Comparison of ENCODE assay signal across 9 cellular contexts in genomic region chr20:50980851-50981713, GRCh38. TPM values are rescaled to one million over a fixed set of nuclear protein-coding genes. Genes with fewer than 3 reads are reported as not detected.
DNase-seq lines count a peak whose midpoint lies in the region; ATAC-seq and TF ChIP-seq lines count a peak whose summit lies in the region.
"Had no signal": no experiment of that assay in that cellular context is flagged by ENCODE, and none has a peak within 500 bp of the region (broad histone marks: within the 10 kb centered on the region; RNA-seq: fewer than 3 reads in every experiment).

No MANE protein-coding gene starts in this region.

- peak; percentile 31 to 59 (median 43) for DNase-seq in CD4-positive, alpha-beta T cell
- peak; percentile 68 for DNase-seq in HEK293T (ENCODE audit: extremely low spot score)
- DNase-seq in NT2/D1 (ENCODE audit: low read depth, low spot score): peak; percentile 59
- DNase-seq in activated CD8-positive, alpha-beta memory T cell treated with anti-CD3 and anti-CD28 coated beads, Interleukin-2, amount 50 U/mL, for 4 hours: peak; percentile 71
- peak; percentile 90 for DNase-seq in neural progenitor cell (ENCODE audit: low spot score)
- DNase-seq in type B pancreatic cell (ENCODE audit: extremely low spot score, unreplicated experiment): no peak

- H2AFZ ChIP-seq in neural progenitor cell (replicated peaks): peak overlapping the region; percentile 29

- no peak overlapping the region for H3K4me3 ChIP-seq in NT2/D1 (ENCODE audit: insufficient read length, low read depth)
- H3K4me3 ChIP-seq in neural progenitor cell: no peak overlapping the region

- H3F3A ChIP-seq in neural progenitor cell (ENCODE audit: low read depth): no peaks in the 10 kb centered on the region

- H3K36me3 ChIP-seq in NT2/D1 (ENCODE audit: insufficient read depth, insufficient read length, low read length) (no peaks in the 10 kb centered on the region), neural progenitor cell (no peaks in the 10 kb centered on the region)

- CTCF ChIA-PET in CD4-positive, alpha-beta T cell (lab: Charles Lee): interaction anchor here (0.7 to 2.4 kb wide), 6 partner anchors 10 to 345 kb away, joined by 3 to 9 read pairs (median 5); partner anchors contain the start of genes BCAS4, DPM1 and MOCS3
- CTCF ChIA-PET in HEK293T (lab: Yijun Ruan, JAX): interaction anchor here (0.6 to 1.6 kb wide), 13 partner anchors 8 to 582 kb away, joined by 3 to 7 read pairs (median 4); partner anchors contain the start of gene BCAS4

- ATAC-seq in CD4-positive, alpha-beta T cell (ENCODE audit: poor library complexity): peak; percentile 46
- ATAC-seq in esophagus mucosa (peak; percentile 10), GM19463 (IDR thresholded peaks at IDR 0.05; ENCODE audit: unreplicated experiment) (no peak)

- H3K9ac ChIP-seq in NT2/D1 (ENCODE audit: insufficient read length, low read depth): no peak overlapping the region
- H3K9ac ChIP-seq in neural progenitor cell: no peak overlapping the region

- peak; percentile 84 for TF ChIP-seq CTCF in CD4-positive, alpha-beta T cell (IDR thresholded peaks at IDR 0.05)
- TF ChIP-seq CTCF in neural progenitor cell (IDR thresholded peaks at IDR 0.05): peak; percentile 97
- TF ChIP-seq CTCF in type B pancreatic cell (conservative IDR thresholded peaks at IDR 0.05): peak; percentile 96

- H3K4me2 ChIP-seq in neural progenitor cell: peak overlapping the region; percentile 36

- no peak overlapping the region for H3K27ac Mint-ChIP-seq in CD4-positive, alpha-beta T cell
- H3K27ac Mint-ChIP-seq in neural progenitor cell (no peak overlapping the region), type B pancreatic cell (peak overlapping the region; percentile 85)
- H3K27ac Mint-ChIP-seq: T-helper 1 cell treated with Interleukin-12 subunit alpha and Interleukin-12 subunit beta and Interleukin-4 antibody, amounts not matched to agents 30 μg/mL and 1 μg/mL, for 36 hours had no signal

- H3K4me1 ChIP-seq in NT2/D1 (ENCODE audit: insufficient read depth, insufficient read length): peaks cover 7% of the 10 kb centered on the region
- H3K4me1 ChIP-seq in neural progenitor cell: peaks cover 6% of the 10 kb centered on the region

- H3K27ac ChIP-seq in CD4-positive, alpha-beta T cell (ENCODE audit: low read depth, low read length): no peak overlapping the region
- no peak overlapping the region for H3K27ac ChIP-seq in neural progenitor cell

- H3K4me3 Mint-ChIP-seq in CD4-positive, alpha-beta T cell: no peak overlapping the region
- H3K4me3 Mint-ChIP-seq in neural progenitor cell (no peak overlapping the region), type B pancreatic cell (no peak overlapping the region)
- H3K4me3 Mint-ChIP-seq: T-helper 1 cell treated with Interleukin-12 subunit alpha and Interleukin-12 subunit beta and Interleukin-4 antibody, amounts not matched to agents 30 μg/mL and 1 μg/mL, for 36 hours had no signal

- no peaks in the 10 kb centered on the region for H3K36me3 Mint-ChIP-seq in CD4-positive, alpha-beta T cell (ENCODE audit: low read depth)
- H3K36me3 Mint-ChIP-seq in neural progenitor cell (no peaks in the 10 kb centered on the region), type B pancreatic cell (no peaks in the 10 kb centered on the region)

- peaks cover 59% of the 10 kb centered on the region for H3K27me3 Mint-ChIP-seq in CD4-positive, alpha-beta T cell
- peaks cover 10% of the 10 kb centered on the region for H3K27me3 Mint-ChIP-seq in neural progenitor cell (ENCODE audit: insufficient read depth, low read depth)
- H3K27me3 Mint-ChIP-seq in type B pancreatic cell: peaks cover 29% of the 10 kb centered on the region

- H4K20me1 ChIP-seq in neural progenitor cell (ENCODE audit: low read depth): no peaks in the 10 kb centered on the region

- intact Hi-C loops in CD4-positive, alpha-beta T cell (cut with DNase I, micrococcal nuclease): loop anchor here (10.0 kb wide), 2 partner anchors 614 to 1104 kb away; no protein-coding TSS in a partner anchor

- no peaks in the 10 kb centered on the region for H3K79me2 ChIP-seq in neural progenitor cell (ENCODE audit: low read depth)

- peaks cover 15% of the 10 kb centered on the region for H3K27me3 ChIP-seq in CD4-positive, alpha-beta T cell (ENCODE audit: control insufficient read depth, insufficient read depth, low read length)
- H3K27me3 ChIP-seq in NT2/D1 (ENCODE audit: insufficient read depth, insufficient read length) (no peaks in the 10 kb centered on the region), neural progenitor cell (no peaks in the 10 kb centered on the region)

- no peaks in the 10 kb centered on the region for H3K9me3 ChIP-seq in CD4-positive, alpha-beta T cell (ENCODE audit: control insufficient read depth, low read length)
- H3K9me3 ChIP-seq in NT2/D1 (ENCODE audit: insufficient read depth, low read length) (no peaks in the 10 kb centered on the region), neural progenitor cell (ENCODE audit: low read depth) (no peaks in the 10 kb centered on the region)

- H3K9me3 Mint-ChIP-seq in CD4-positive, alpha-beta T cell: no peaks in the 10 kb centered on the region
- H3K9me3 Mint-ChIP-seq in neural progenitor cell (no peaks in the 10 kb centered on the region), type B pancreatic cell (no peaks in the 10 kb centered on the region)
- H3K9me3 Mint-ChIP-seq: T-helper 1 cell treated with Interleukin-12 subunit alpha and Interleukin-12 subunit beta and Interleukin-4 antibody, amounts not matched to agents 30 μg/mL and 1 μg/mL, for 36 hours had no signal

- POLR2A ChIA-PET in CD4-positive, alpha-beta T cell (lab: Charles Lee): interaction anchor here (0.6 to 1.4 kb wide), 3 partner anchors 50 to 287 kb away, joined by 3 to 5 read pairs (median 4); partner anchors contain the start of genes ADNP and BCAS4
- POLR2A ChIA-PET in HEK293T (lab: Yijun Ruan, JAX): interaction anchor here (1.0 to 1.2 kb wide), 2 partner anchors 22 to 186 kb away, joined by 3 read pairs; partner anchors contain the start of genes BCAS4, DPM1 and MOCS3

- no peaks in the 10 kb centered on the region for H3K4me1 Mint-ChIP-seq in CD4-positive, alpha-beta T cell (ENCODE audit: low read depth)
- H3K4me1 Mint-ChIP-seq in neural progenitor cell (peaks cover 10% of the 10 kb centered on the region), type B pancreatic cell (ENCODE audit: unreplicated experiment) (peaks cover 12% of the 10 kb centered on the region)

TF ChIP-seq in HEK293T, 16 proteins besides CTCF, POLR2A, EP300 and RAD21:
- TF ChIP-seq ELF4 (IDR thresholded peaks at IDR 0.05) (no peak), PKNOX1 (IDR thresholded peaks at IDR 0.05) (peak; percentile 93)

RNA-seq across cellular contexts. Expression of gene MOCS3, which starts 22.5 kb away (rescaled TPM):
- total RNA-seq in CD4-positive, alpha-beta T cell: 1 to 10 TPM; 2.7 to 3.0 TPM
- total RNA-seq in esophagus mucosa (4.1 TPM), neural progenitor cell (ENCODE audit: low replicate concordance) (5.6 and 7.5 TPM in 2 replicates), type B pancreatic cell (ENCODE audit: low replicate concordance) (7.4 and 8.2 TPM in 2 replicates)

RNA-seq across cellular contexts. Expression of gene DPM1, which starts 22.8 kb away (rescaled TPM):
- total RNA-seq in CD4-positive, alpha-beta T cell: 10 to 100 TPM; 44.5 to 46.5 TPM
- total RNA-seq in esophagus mucosa: 33.9 TPM
- total RNA-seq in neural progenitor cell (ENCODE audit: low replicate concordance): 76.7 and 173 TPM in 2 replicates
- 36.2 and 40.8 TPM in 2 replicates for total RNA-seq in type B pancreatic cell (ENCODE audit: low replicate concordance)

RNA-seq across cellular contexts. Expression of gene KCNG1, which starts 41.8 kb away (rescaled TPM):
- not detected for total RNA-seq in CD4-positive, alpha-beta T cell
- total RNA-seq in esophagus mucosa (9.9 TPM), neural progenitor cell (ENCODE audit: low replicate concordance) (2.2 and 11.4 TPM in 2 replicates), type B pancreatic cell (ENCODE audit: low replicate concordance) (78.8 and 238 TPM in 2 replicates)

RNA-seq across cellular contexts. Expression of gene ADNP, which starts 49.8 kb away (rescaled TPM):
- total RNA-seq in CD4-positive, alpha-beta T cell: 10 to 100 TPM; 41.9 to 47.1 TPM
- 42.3 TPM for total RNA-seq in esophagus mucosa
- 56.1 and 75.4 TPM in 2 replicates for total RNA-seq in neural progenitor cell (ENCODE audit: low replicate concordance)
- 81.7 and 103 TPM in 2 replicates for total RNA-seq in type B pancreatic cell (ENCODE audit: low replicate concordance)
